In genomic region chr11:134660416-134660815, GRCh38 we compare ENCODE assay signal across 15 cellular contexts.
DNase-seq lines count a peak whose midpoint lies in the region; ATAC-seq and TF ChIP-seq lines count a peak whose summit lies in the region.
"Had no signal": no experiment of that assay in that cellular context is flagged by ENCODE, and none has a peak within 500 bp of the region (broad histone marks: within the 10 kb centered on the region; RNA-seq: fewer than 3 reads in every experiment).

No MANE protein-coding gene starts in this region.

- H3K27me3 ChIP-seq in MM.1S (replicated peaks; ENCODE audit: insufficient read depth, low read length), result no peaks in the 10 kb centered on the region
- H3K27me3 ChIP-seq in sigmoid colon, result peaks cover 0 to 7% (median 0%) of the 10 kb centered on the region in 3 donors
- H3K27me3 ChIP-seq: BLaER1 treated with 17β-estradiol and CSF1 and Interleukin-3, amounts not matched to agents 10 nM and 100 nM had no signal

- no peak for TF ChIP-seq EP300 in sigmoid colon (IDR thresholded peaks at IDR 0.05)

- H3K36me3 ChIP-seq in MM.1S (replicated peaks; ENCODE audit: insufficient read depth, low read length) (no peaks in the 10 kb centered on the region), sigmoid colon (no peaks in the 10 kb centered on the region)
- H3K36me3 ChIP-seq: BLaER1 treated with 17β-estradiol and CSF1 and Interleukin-3, amounts not matched to agents 10 nM and 100 nM; HAP-1 had no signal

- peaks cover 4% of the 10 kb centered on the region for H3K9me3 Mint-ChIP-seq in activated CD8-positive, alpha-beta T cell treated with anti-CD3 and anti-CD28 coated beads, Interleukin-2, amount 10 ng/mL, durations not matched to agents 7 days and 5 days (ENCODE audit: insufficient read depth)
- H3K9me3 Mint-ChIP-seq in activated CD8-positive, alpha-beta T cell treated with anti-CD3 and anti-CD28 coated beads for 36 hours, result peaks cover 5% of the 10 kb centered on the region

- H3F3A ChIP-seq in MM.1S (ENCODE audit: insufficient read depth, low read length), result peaks cover 13% of the 10 kb centered on the region

- no peak overlapping the region for H3K9ac ChIP-seq in MM.1S (ENCODE audit: low read length)
- H3K9ac ChIP-seq: BLaER1 treated with 17β-estradiol and CSF1 and Interleukin-3, amounts not matched to agents 10 nM and 100 nM had no signal

- 59 to 60% methylated on average over 1 of the region's 1 CpG for whole genome bisulfite sequencing in sigmoid colon, 2 donors

- no peak for ATAC-seq in activated CD8-positive, alpha-beta T cell treated with anti-CD3 and anti-CD28 coated beads, Interleukin-2, amount 10 ng/mL, durations not matched to agents 7 days and 5 days
- ATAC-seq in activated CD8-positive, alpha-beta T cell treated with anti-CD3 and anti-CD28 coated beads for 36 hours, result no peak

- POLR2A ChIA-PET in activated CD8-positive, alpha-beta T cell treated with anti-CD3 and anti-CD28 coated beads, Interleukin-2, amount 10 ng/mL, durations not matched to agents 7 days and 5 days (lab: Charles Lee), result no interaction called here
- POLR2A ChIA-PET in activated CD8-positive, alpha-beta T cell treated with anti-CD3 and anti-CD28 coated beads for 36 hours (lab: Charles Lee), result no interaction called here

- no peaks in the 10 kb centered on the region for H4K20me1 ChIP-seq in MM.1S (ENCODE audit: insufficient read depth, low read length)
- H4K20me1 ChIP-seq: BLaER1 treated with 17β-estradiol and CSF1 and Interleukin-3, amounts not matched to agents 10 nM and 100 nM had no signal

- no peaks in the 10 kb centered on the region for H3K79me2 ChIP-seq in MM.1S (ENCODE audit: low read length)

- H3K27ac Mint-ChIP-seq in activated CD8-positive, alpha-beta T cell treated with anti-CD3 and anti-CD28 coated beads, Interleukin-2, amount 10 ng/mL, durations not matched to agents 7 days and 5 days, result no peak overlapping the region
- H3K27ac Mint-ChIP-seq in activated CD8-positive, alpha-beta T cell treated with anti-CD3 and anti-CD28 coated beads for 36 hours, result no peak overlapping the region
- H3K27ac Mint-ChIP-seq: CD4-positive, CD25-positive, alpha-beta regulatory T cell had no signal

- H3K36me3 Mint-ChIP-seq in activated CD8-positive, alpha-beta T cell treated with anti-CD3 and anti-CD28 coated beads, Interleukin-2, amount 10 ng/mL, durations not matched to agents 7 days and 5 days (ENCODE audit: low read depth), result peaks cover 2% of the 10 kb centered on the region
- H3K36me3 Mint-ChIP-seq in activated CD8-positive, alpha-beta T cell treated with anti-CD3 and anti-CD28 coated beads for 36 hours (ENCODE audit: low read depth), result no peaks in the 10 kb centered on the region
- H3K36me3 Mint-ChIP-seq: CD4-positive, CD25-positive, alpha-beta regulatory T cell had no signal

- no peaks in the 10 kb centered on the region; the same call in 1 of the 2 replicates for H3K9me3 ChIP-seq in MM.1S (replicated peaks; ENCODE audit: insufficient read depth, low read length)
- H3K9me3 ChIP-seq in sigmoid colon, result no peaks in the 10 kb centered on the region
- H3K9me3 ChIP-seq: HAP-1 had no signal

- no peak for TF ChIP-seq POLR2A in sigmoid colon (IDR thresholded peaks at IDR 0.05)

- H3K27ac ChIP-seq in MM.1S (ENCODE audit: low read length), result peak overlapping the region; percentile 79; the same call in 1 of the 2 replicates
- H3K27ac ChIP-seq in sigmoid colon, result no peak overlapping the region
- H3K27ac ChIP-seq: BLaER1 treated with 17β-estradiol and CSF1 and Interleukin-3, amounts not matched to agents 10 nM and 100 nM had no signal

- CTCF ChIA-PET in activated CD8-positive, alpha-beta T cell treated with anti-CD3 and anti-CD28 coated beads, Interleukin-2, amount 10 ng/mL, durations not matched to agents 7 days and 5 days (lab: Charles Lee), result no interaction called here
- CTCF ChIA-PET in activated CD8-positive, alpha-beta T cell treated with anti-CD3 and anti-CD28 coated beads for 36 hours (lab: Charles Lee), result no interaction called here

- H3K4me1 Mint-ChIP-seq in activated CD8-positive, alpha-beta T cell treated with anti-CD3 and anti-CD28 coated beads, Interleukin-2, amount 10 ng/mL, durations not matched to agents 7 days and 5 days (ENCODE audit: low read depth), result peaks cover 4% of the 10 kb centered on the region
- peaks cover 5% of the 10 kb centered on the region for H3K4me1 Mint-ChIP-seq in activated CD8-positive, alpha-beta T cell treated with anti-CD3 and anti-CD28 coated beads for 36 hours (ENCODE audit: low read depth)

- H3K4me3 Mint-ChIP-seq in activated CD8-positive, alpha-beta T cell treated with anti-CD3 and anti-CD28 coated beads, Interleukin-2, amount 10 ng/mL, durations not matched to agents 7 days and 5 days, result no peak overlapping the region
- no peak overlapping the region for H3K4me3 Mint-ChIP-seq in activated CD8-positive, alpha-beta T cell treated with anti-CD3 and anti-CD28 coated beads for 36 hours
- H3K4me3 Mint-ChIP-seq: CD4-positive, CD25-positive, alpha-beta regulatory T cell had no signal

- H3K4me1 ChIP-seq in MM.1S (ENCODE audit: low read length) (peaks cover 26% of the 10 kb centered on the region), sigmoid colon (no peaks in the 10 kb centered on the region)
- H3K4me1 ChIP-seq: HAP-1 had no signal

- intact Hi-C loops in activated CD8-positive, alpha-beta T cell treated with anti-CD3 and anti-CD28 coated beads for 36 hours (cut with micrococcal nuclease), result no loop called here
- intact Hi-C loops in sigmoid colon (cut with DNase I), result no loop called here

- no peaks in the 10 kb centered on the region for H3K27me3 Mint-ChIP-seq in activated CD8-positive, alpha-beta T cell treated with anti-CD3 and anti-CD28 coated beads, Interleukin-2, amount 10 ng/mL, durations not matched to agents 7 days and 5 days (ENCODE audit: low read depth)
- H3K27me3 Mint-ChIP-seq in activated CD8-positive, alpha-beta T cell treated with anti-CD3 and anti-CD28 coated beads for 36 hours, result peaks cover 2% of the 10 kb centered on the region
- H3K27me3 Mint-ChIP-seq: CD4-positive, CD25-positive, alpha-beta regulatory T cell had no signal

- DNase-seq in activated CD8-positive, alpha-beta T cell treated with anti-CD3 and anti-CD28 coated beads, Interleukin-2, amount 10 ng/mL, durations not matched to agents 7 days and 5 days, result peak; percentile 0
- DNase-seq in activated CD8-positive, alpha-beta T cell treated with anti-CD3 and anti-CD28 coated beads for 36 hours, result no peak
- no peak for DNase-seq in MM.1S
- DNase-seq in islet precursor cell, result peak; percentile 22
- DNase-seq in sigmoid colon, result peak; percentile 1
- DNase-seq in dermis blood vessel endothelial cell, result no peak
- DNase-seq in NCI-H2029 treated with DMSO at 0.1 percent for 48 hours (lab: John Stamatoyannopoulos, UW), result no peak
- no peak for DNase-seq in NCI-H748 treated with DMSO at 0.1 percent for 48 hours (lab: John Stamatoyannopoulos, UW)
- DNase-seq: ACHN; CD4-positive, CD25-positive, alpha-beta regulatory T cell; DMS79; EL; GOT3 had no signal

- H3K4me2 ChIP-seq in MM.1S (ENCODE audit: low read depth, low read length), result no peak overlapping the region
- H3K4me2 ChIP-seq: BLaER1 treated with 17β-estradiol and CSF1 and Interleukin-3, amounts not matched to agents 10 nM and 100 nM had no signal

- H2AFZ ChIP-seq in MM.1S (ENCODE audit: low read length), result no peak overlapping the region

- no peaks in the 10 kb centered on the region for H3K9me2 ChIP-seq in MM.1S (replicated peaks; ENCODE audit: insufficient read depth, low read length)

- H3K4me3 ChIP-seq in MM.1S (ENCODE audit: low read length) (no peak overlapping the region), sigmoid colon (no peak overlapping the region)
- H3K4me3 ChIP-seq: BLaER1 treated with 17β-estradiol and CSF1 and Interleukin-3, amounts not matched to agents 10 nM and 100 nM; HAP-1 had no signal

- TF ChIP-seq CTCF in activated CD8-positive, alpha-beta T cell treated with anti-CD3 and anti-CD28 coated beads for 36 hours (IDR thresholded peaks at IDR 0.05), result no peak
- no peak for TF ChIP-seq CTCF in MM.1S (IDR thresholded peaks at IDR 0.05; ENCODE audit: low read length)
- no peak for TF ChIP-seq CTCF in sigmoid colon (IDR thresholded peaks at IDR 0.05)

Comparison
In these comparisons a context has a peak if more than half of its experiments do, and no peak if none do; other contexts are left out.
1. DNase-seq: peak in activated CD8-positive, alpha-beta T cell treated with anti-CD3 and anti-CD28 coated beads, Interleukin-2, amount 10 ng/mL, durations not matched to agents 7 days and 5 days (single experiment), islet precursor cell (single experiment) and sigmoid colon (single experiment); none in activated CD8-positive, alpha-beta T cell treated with anti-CD3 and anti-CD28 coated beads for 36 hours (single experiment), MM.1S (single experiment), dermis blood vessel endothelial cell (single experiment), NCI-H2029 treated with DMSO at 0.1 percent for 48 hours (single experiment) and NCI-H748 treated with DMSO at 0.1 percent for 48 hours (single experiment).